In the genomic region with DNA sequence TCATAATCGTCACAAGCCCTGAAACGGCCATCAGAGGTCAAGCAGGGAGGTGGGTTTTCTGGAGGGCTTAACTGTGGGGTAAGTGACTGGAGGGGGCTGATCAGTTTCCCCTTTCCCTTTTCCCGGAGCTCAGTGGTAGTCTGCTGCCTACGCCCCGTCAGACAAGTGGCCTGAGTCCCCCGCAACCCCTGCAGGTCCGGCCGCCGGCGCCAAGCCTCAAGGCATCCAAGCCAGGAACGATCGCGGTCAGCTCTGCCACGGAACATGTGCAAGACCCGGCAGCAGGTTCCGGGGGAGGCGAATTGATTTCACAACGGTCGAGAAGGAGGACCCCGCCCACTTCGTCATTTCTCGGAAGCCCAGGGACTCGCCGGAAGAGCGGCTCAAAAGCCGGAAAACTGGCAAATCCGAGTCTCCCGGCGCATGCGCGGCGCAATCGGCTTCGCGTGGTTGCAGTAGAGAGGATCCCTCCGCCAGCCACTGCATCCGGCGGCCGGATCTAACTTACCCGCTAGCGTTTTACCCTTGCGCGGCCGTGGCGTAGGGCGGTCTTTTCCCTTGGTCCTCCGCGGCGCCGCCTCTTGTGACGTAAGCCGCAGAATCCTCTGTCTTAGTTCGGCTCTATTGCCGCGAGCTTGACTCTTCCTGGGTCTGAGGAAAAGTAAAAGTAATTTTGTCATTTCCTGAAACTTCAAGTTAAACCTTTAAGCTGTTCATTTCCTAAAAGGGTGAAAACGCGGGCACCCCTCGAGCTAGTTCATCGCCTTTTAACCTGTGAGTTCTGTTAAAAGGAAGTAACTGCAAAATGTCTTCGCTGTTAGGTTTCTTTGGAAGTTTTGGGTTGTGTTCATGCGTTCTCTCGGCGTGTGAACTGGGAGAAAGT, we compare ENCODE assay signal across 8 cellular contexts.
A peak's percentile ranks its signal among the peaks of the same experiment; 100 is the strongest.
DNase-seq lines count a peak whose midpoint lies in the region; ATAC-seq, FAIRE-seq and TF ChIP-seq lines count a peak whose summit lies in the region.

No MANE protein-coding gene starts in this region.

- peak overlapping the region; percentile 91 to 94 (median 92) for H3K4me3 Mint-ChIP-seq in nephron

- ATAC-seq in stimulated activated naive CD8-positive, alpha-beta T cell treated with anti-CD3 and anti-CD28 coated beads, Interleukin-15, Interleukin-2, amounts not matched to agents 100 U/mL and 50 U/mL, for 24 hours, result peak; percentile 99

- peak; percentile 100 for DNase-seq in HCEC 1CT
- peak; percentile 100 for DNase-seq in MM.1S
- DNase-seq in SHP77 treated with DMSO at 0.1 percent for 48 hours (lab: John Stamatoyannopoulos, UW), result peak; percentile 96
- DNase-seq in activated gamma-delta T cell treated with Interleukin-2 at 50 U/mL for 16 hours, result peak; percentile 96
- peak; percentile 100 for DNase-seq in fibroblast of the conjunctiva (ENCODE audit: low read depth)
- peak; percentile 98 for DNase-seq in stimulated activated naive CD8-positive, alpha-beta T cell treated with anti-CD3 and anti-CD28 coated beads, Interleukin-15, Interleukin-2, amounts not matched to agents 100 U/mL and 50 U/mL, for 24 hours

- H3K27me3 Mint-ChIP-seq in nephron (ENCODE audit: low read depth), result no peaks in the 10 kb centered on the region

- peak overlapping the region; percentile 89 for H2AFZ ChIP-seq in MM.1S (ENCODE audit: low read length)

- peaks cover 21% of the 10 kb centered on the region for H3F3A ChIP-seq in MM.1S (ENCODE audit: insufficient read depth, low read length)

- no peak for TF ChIP-seq CTCF in MM.1S (IDR thresholded peaks at IDR 0.05; ENCODE audit: low read length)
- TF ChIP-seq CTCF in nephron (IDR thresholded peaks at IDR 0.05; ENCODE audit: unreplicated experiment in 3 of 3), result no peak

- H3K9me3 Mint-ChIP-seq in nephron, result peaks cover 10% of the 10 kb centered on the region

- H3K36me3 ChIP-seq in MM.1S (replicated peaks; ENCODE audit: insufficient read depth, low read length), result no peaks in the 10 kb centered on the region

- no peaks in the 10 kb centered on the region for H3K27me3 ChIP-seq in MM.1S (replicated peaks; ENCODE audit: insufficient read depth, low read length)

- peaks cover 18% of the 10 kb centered on the region for H3K36me3 Mint-ChIP-seq in nephron (ENCODE audit: low read depth)

- H3K9me2 ChIP-seq in MM.1S (replicated peaks; ENCODE audit: insufficient read depth, low read length), result no peaks in the 10 kb centered on the region

- peak overlapping the region; percentile 90 for H3K4me2 ChIP-seq in MM.1S (ENCODE audit: low read depth, low read length)

- FAIRE-seq in G401.6 (lab: Jason Lieb, UNC), result peak; percentile 98

- H3K4me3 ChIP-seq in MM.1S (ENCODE audit: low read length), result peak overlapping the region; percentile 72

- 0 out of 2 replicates have a peak, but pooled peaks cover 4% of the 10 kb centered on the region for H3K79me2 ChIP-seq in MM.1S (ENCODE audit: low read length)

- peak overlapping the region; percentile 96 to 97 (median 97) for H3K27ac Mint-ChIP-seq in nephron

- peak overlapping the region; percentile 82 for H3K9ac ChIP-seq in MM.1S (ENCODE audit: low read length)

- no peaks in the 10 kb centered on the region for H4K20me1 ChIP-seq in MM.1S (ENCODE audit: insufficient read depth, low read length)

- peaks cover 7% of the 10 kb centered on the region for H3K4me1 ChIP-seq in MM.1S (ENCODE audit: low read length)

- H3K27ac ChIP-seq in MM.1S (ENCODE audit: low read length), result peak overlapping the region; percentile 89

- no peaks in the 10 kb centered on the region for H3K9me3 ChIP-seq in MM.1S (replicated peaks; ENCODE audit: insufficient read depth, low read length)

- H3K4me1 Mint-ChIP-seq in nephron, result peaks cover 26% of the 10 kb centered on the region

Comparison
In these comparisons a context has a peak if more than half of its experiments do, and no peak if none do; other contexts are left out.
1. Peak in every context shown above with its lines: DNase-seq, ATAC-seq, H3K4me3 ChIP-seq and H3K27ac ChIP-seq.